Comparison of ENCODE assay signal across 1 cellular context in genomic region chr1:150282558-150282958, GRCh38.
TF ChIP-seq lines count a peak whose summit lies in the region.

No MANE protein-coding gene starts in this region.

TF ChIP-seq in H1, 55 proteins besides CTCF, POLR2A, EP300 and RAD21:
- TF ChIP-seq, protein P1, sequence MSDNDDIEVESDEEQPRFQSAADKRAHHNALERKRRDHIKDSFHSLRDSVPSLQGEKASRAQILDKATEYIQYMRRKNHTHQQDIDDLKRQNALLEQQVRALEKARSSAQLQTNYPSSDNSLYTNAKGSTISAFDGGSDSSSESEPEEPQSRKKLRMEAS (IDR thresholded peaks at IDR 0.05) = peak; percentile 16; the same call in 1 of the 2 replicates
- TF ChIP-seq JUN (IDR thresholded peaks at IDR 0.05; ENCODE audit: low read depth, low read length) (no peak), RNF2 (IDR thresholded peaks at IDR 0.05; ENCODE audit: borderline replicate concordance, low read depth, low read length, missing control alignments, poor library complexity, severe bottlenecking) (no peak), TBP (IDR thresholded peaks at IDR 0.05; ENCODE audit: low read depth, low read length) (0 out of 2 replicates have a peak, but pooled peaks have one; percentile 7), BCL11A (IDR thresholded peaks at IDR 0.05; ENCODE audit: low read depth in 2 of 2, low read length in 2 of 2) (no peak), SP1 (IDR thresholded peaks at IDR 0.05; ENCODE audit: low read depth, low read length) (no peak), POU5F1 (IDR thresholded peaks at IDR 0.05; ENCODE audit: low read depth, low read length) (no peak), E2F6 (IDR thresholded peaks at IDR 0.05) (no peak; the same call in 1 of the 2 replicates), SP4 (IDR thresholded peaks at IDR 0.05; ENCODE audit: low read length) (0 out of 2 replicates have a peak, but pooled peaks have one; percentile 48), CEBPB (IDR thresholded peaks at IDR 0.05; ENCODE audit: low read depth, low read length) (no peak), TCF12 (IDR thresholded peaks at IDR 0.05; ENCODE audit: low read depth, low read length) (no peak), NANOG (IDR thresholded peaks at IDR 0.05; ENCODE audit: insufficient read depth, low read depth, low read length, poor library complexity, severe bottlenecking) (no peak), BRCA1 (IDR thresholded peaks at IDR 0.05; ENCODE audit: low read depth, low read length) (no peak), CBX8 (IDR thresholded peaks at IDR 0.05; ENCODE audit: borderline replicate concordance, low read depth, low read length) (no peak), RFX5 (IDR thresholded peaks at IDR 0.05; ENCODE audit: borderline replicate concordance, low read depth, low read length) (0 out of 2 replicates have a peak, but pooled peaks have one; percentile 0), JUND (IDR thresholded peaks at IDR 0.05; ENCODE audit: low read length) (no peak), CHD2 (IDR thresholded peaks at IDR 0.05; ENCODE audit: low read length) (no peak), YY1 (IDR thresholded peaks at IDR 0.05; ENCODE audit: low read depth, low read length) (no peak), USF2 (IDR thresholded peaks at IDR 0.05; ENCODE audit: low read length) (peak; percentile 0; the same call in 1 of the 2 replicates), HDAC6 (IDR thresholded peaks at IDR 0.05; ENCODE audit: low read depth, low read length) (no peak), KDM1A (IDR thresholded peaks at IDR 0.05; ENCODE audit: borderline replicate concordance, low read length) (no peak), SIN3A (conservative IDR thresholded peaks at IDR 0.05 in 1 of 2, IDR thresholded peaks at IDR 0.05 in 1 of 2; ENCODE audit: low read depth in 1 of 2, low read length in 2 of 2) (peak; percentile 76 to 77; a peak in 2 of 4 replicates), EGR1 (IDR thresholded peaks at IDR 0.05; ENCODE audit: borderline replicate concordance, low read depth, low read length) (no peak), SIX5 (IDR thresholded peaks at IDR 0.05; ENCODE audit: low read depth, low read length) (no peak), TAF1 (IDR thresholded peaks at IDR 0.05; ENCODE audit: low read depth, low read length) (peak; percentile 33; the same call in 1 of the 2 replicates), MAFK (IDR thresholded peaks at IDR 0.05; ENCODE audit: low read depth, low read length) (no peak), PHF8 (conservative IDR thresholded peaks at IDR 0.05; ENCODE audit: low read depth, low read length) (peak; percentile 51), SIRT6 (IDR thresholded peaks at IDR 0.05; ENCODE audit: low read length) (no peak), TEAD4 (IDR thresholded peaks at IDR 0.05; ENCODE audit: low read depth, low read length) (no peak), ZNF274 (IDR thresholded peaks at IDR 0.05; ENCODE audit: borderline replicate concordance, extremely low read depth, low read length) (no peak), HDAC2 (IDR thresholded peaks at IDR 0.05; ENCODE audit: borderline replicate concordance in 1 of 2, low read depth in 2 of 2, low read length in 2 of 2) (peak in 1 of 2 experiments; percentile 89; a peak in 1 of 4 replicates), SAP30 (IDR thresholded peaks at IDR 0.05; ENCODE audit: insufficient read depth, insufficient replicate concordance, low read length) (peak; percentile 88), NRF1 (IDR thresholded peaks at IDR 0.05; ENCODE audit: low read depth, low read length) (no peak), KDM4A (IDR thresholded peaks at IDR 0.05; ENCODE audit: low read depth, low read length, severe bottlenecking) (peak; percentile 54)
- TF ChIP-seq, protein P2, sequence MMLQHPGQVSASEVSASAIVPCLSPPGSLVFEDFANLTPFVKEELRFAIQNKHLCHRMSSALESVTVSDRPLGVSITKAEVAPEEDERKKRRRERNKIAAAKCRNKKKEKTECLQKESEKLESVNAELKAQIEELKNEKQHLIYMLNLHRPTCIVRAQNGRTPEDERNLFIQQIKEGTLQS (IDR thresholded peaks at IDR 0.05; ENCODE audit: insufficient read depth, low read depth, low read length) = no peak; the same call in 1 of the 2 replicates
- TF ChIP-seq, protein P3, sequence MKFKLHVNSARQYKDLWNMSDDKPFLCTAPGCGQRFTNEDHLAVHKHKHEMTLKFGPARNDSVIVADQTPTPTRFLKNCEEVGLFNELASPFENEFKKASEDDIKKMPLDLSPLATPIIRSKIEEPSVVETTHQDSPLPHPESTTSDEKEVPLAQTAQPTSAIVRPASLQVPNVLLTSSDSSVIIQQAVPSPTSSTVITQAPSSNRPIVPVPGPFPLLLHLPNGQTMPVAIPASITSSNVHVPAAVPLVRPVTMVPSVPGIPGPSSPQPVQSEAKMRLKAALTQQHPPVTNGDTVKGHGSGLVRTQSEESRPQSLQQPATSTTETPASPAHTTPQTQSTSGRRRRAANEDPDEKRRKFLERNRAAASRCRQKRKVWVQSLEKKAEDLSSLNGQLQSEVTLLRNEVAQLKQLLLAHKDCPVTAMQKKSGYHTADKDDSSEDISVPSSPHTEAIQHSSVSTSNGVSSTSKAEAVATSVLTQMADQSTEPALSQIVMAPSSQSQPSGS (IDR thresholded peaks at IDR 0.05; ENCODE audit: low read length) = no peak
